Comparison of ENCODE assay signal across 2 cellular contexts in the genomic region with DNA sequence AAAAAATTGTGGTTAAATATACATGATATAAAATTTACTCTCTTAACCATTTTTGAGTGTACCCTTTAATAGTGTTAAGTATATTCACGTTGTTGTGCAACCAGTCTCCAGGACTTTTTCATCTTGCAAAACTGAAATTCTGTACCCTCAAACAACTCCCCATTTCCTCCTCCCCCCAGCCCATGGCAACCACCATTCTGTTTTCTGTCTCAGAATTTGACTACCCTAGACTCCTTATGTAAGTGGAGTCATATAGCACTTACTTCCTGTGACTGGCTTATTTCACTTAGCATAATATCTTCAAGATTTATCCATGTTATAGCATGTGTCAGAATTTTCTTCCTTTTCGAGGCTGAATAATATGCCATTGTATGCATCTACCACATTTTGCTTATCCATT.
TF ChIP-seq lines count a peak whose summit lies in the region.

No MANE protein-coding gene starts in this region.

TF ChIP-seq in A549, 52 proteins besides CTCF, POLR2A, EP300 and RAD21:
- TF ChIP-seq, protein P1, sequence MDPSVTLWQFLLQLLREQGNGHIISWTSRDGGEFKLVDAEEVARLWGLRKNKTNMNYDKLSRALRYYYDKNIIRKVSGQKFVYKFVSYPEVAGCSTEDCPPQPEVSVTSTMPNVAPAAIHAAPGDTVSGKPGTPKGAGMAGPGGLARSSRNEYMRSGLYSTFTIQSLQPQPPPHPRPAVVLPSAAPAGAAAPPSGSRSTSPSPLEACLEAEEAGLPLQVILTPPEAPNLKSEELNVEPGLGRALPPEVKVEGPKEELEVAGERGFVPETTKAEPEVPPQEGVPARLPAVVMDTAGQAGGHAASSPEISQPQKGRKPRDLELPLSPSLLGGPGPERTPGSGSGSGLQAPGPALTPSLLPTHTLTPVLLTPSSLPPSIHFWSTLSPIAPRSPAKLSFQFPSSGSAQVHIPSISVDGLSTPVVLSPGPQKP (IDR thresholded peaks at IDR 0.05; ENCODE audit: low read depth, low read length): no peak
- TF ChIP-seq TFCP2L1 (CRISPR knock-in tag; IDR thresholded peaks at IDR 0.05) (no peak), NR3C1 (IDR thresholded peaks at IDR 0.05) (no peak), RARB (CRISPR knock-in tag; IDR thresholded peaks at IDR 0.05) (no peak), ZSCAN20 (CRISPR knock-in tag; IDR thresholded peaks at IDR 0.05) (no peak), ZNF302 (CRISPR knock-in tag; IDR thresholded peaks at IDR 0.05) (no peak), CEBPB (IDR thresholded peaks at IDR 0.05) (no peak), ESRRA (IDR thresholded peaks at IDR 0.05; ENCODE audit: borderline replicate concordance, low read length) (no peak), ZFP36 (IDR thresholded peaks at IDR 0.05; ENCODE audit: borderline replicate concordance, partially characterized antibody) (no peak), TP53 (CRISPR knock-in tag; IDR thresholded peaks at IDR 0.05) (no peak), POLR2AphosphoS2 (conservative IDR thresholded peaks at IDR 0.05; ENCODE audit: low read length) (no peak), HEYL (CRISPR knock-in tag; IDR thresholded peaks at IDR 0.05) (no peak), GATA3 (IDR thresholded peaks at IDR 0.05; ENCODE audit: borderline replicate concordance) (no peak), BHLHE40 (IDR thresholded peaks at IDR 0.05; ENCODE audit: low read depth, low read length) (no peak)
- TF ChIP-seq, protein P2, sequence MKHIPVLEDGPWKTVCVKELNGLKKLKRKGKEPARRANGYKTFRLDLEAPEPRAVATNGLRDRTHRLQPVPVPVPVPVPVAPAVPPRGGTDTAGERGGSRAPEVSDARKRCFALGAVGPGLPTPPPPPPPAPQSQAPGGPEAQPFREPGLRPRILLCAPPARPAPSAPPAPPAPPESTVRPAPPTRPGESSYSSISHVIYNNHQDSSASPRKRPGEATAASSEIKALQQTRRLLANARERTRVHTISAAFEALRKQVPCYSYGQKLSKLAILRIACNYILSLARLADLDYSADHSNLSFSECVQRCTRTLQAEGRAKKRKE (CRISPR knock-in tag; IDR thresholded peaks at IDR 0.05; ENCODE audit: low read depth): no peak
- TF ChIP-seq, protein P3, sequence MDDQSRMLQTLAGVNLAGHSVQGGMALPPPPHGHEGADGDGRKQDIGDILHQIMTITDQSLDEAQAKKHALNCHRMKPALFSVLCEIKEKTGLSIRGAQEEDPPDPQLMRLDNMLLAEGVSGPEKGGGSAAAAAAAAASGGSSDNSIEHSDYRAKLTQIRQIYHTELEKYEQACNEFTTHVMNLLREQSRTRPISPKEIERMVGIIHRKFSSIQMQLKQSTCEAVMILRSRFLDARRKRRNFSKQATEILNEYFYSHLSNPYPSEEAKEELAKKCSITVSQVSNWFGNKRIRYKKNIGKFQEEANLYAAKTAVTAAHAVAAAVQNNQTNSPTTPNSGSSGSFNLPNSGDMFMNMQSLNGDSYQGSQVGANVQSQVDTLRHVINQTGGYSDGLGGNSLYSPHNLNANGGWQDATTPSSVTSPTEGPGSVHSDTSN (IDR thresholded peaks at IDR 0.05): no peak

TF ChIP-seq in HEK293, 187 proteins besides CTCF, POLR2A, EP300 and RAD21:
- TF ChIP-seq ZBTB7A (tag by site-specific recombination; IDR thresholded peaks at IDR 0.05; ENCODE audit: low read depth) (no peak), KLF9 (tag by site-specific recombination; IDR thresholded peaks at IDR 0.05; ENCODE audit: low read depth) (no peak), ZBTB48 (tag by site-specific recombination; IDR thresholded peaks at IDR 0.05) (no peak), ZFP3 (tag by site-specific recombination; IDR thresholded peaks at IDR 0.05; ENCODE audit: low read depth) (no peak), ZNF146 (tag by site-specific recombination; IDR thresholded peaks at IDR 0.05) (peak; percentile 38)
- TF ChIP-seq, protein P4, sequence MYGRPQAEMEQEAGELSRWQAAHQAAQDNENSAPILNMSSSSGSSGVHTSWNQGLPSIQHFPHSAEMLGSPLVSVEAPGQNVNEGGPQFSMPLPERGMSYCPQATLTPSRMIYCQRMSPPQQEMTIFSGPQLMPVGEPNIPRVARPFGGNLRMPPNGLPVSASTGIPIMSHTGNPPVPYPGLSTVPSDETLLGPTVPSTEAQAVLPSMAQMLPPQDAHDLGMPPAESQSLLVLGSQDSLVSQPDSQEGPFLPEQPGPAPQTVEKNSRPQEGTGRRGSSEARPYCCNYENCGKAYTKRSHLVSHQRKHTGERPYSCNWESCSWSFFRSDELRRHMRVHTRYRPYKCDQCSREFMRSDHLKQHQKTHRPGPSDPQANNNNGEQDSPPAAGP (tag by site-specific recombination; IDR thresholded peaks at IDR 0.05): no peak
